In genomic region chr1:3469104-3469848, GRCh38 we compare ENCODE assay signal across 16 cellular contexts. TPM values are rescaled to one million over a fixed set of nuclear protein-coding genes. Genes with fewer than 3 reads are reported as not detected.
"Had no signal": no experiment of that assay in that cellular context is flagged by ENCODE, and none has a peak within 500 bp of the region (broad histone marks: within the 10 kb centered on the region; RNA-seq: fewer than 3 reads in every experiment).

No MANE protein-coding gene starts in this region.

- H3K9me3 Mint-ChIP-seq: activated CD8-positive, alpha-beta T cell treated with anti-CD3 and anti-CD28 coated beads for 36 hours; activated T-helper 1 cell treated with anti-CD3 and anti-CD28 coated beads, Interleukin-12 subunit alpha, Interleukin-12 subunit beta, Interleukin-2, Interleukin-4 antibody, amounts not matched to agents 30 ng/mL and 10 ng/mL and 1 ng/mL, durations not matched to agents 14 hours and 24 hours and 36 hours; endodermal cell; memory B cell; natural killer cell treated with Interleukin-12 subunit alpha and Interleukin-12 subunit beta and Interleukin-15 and Interleukin-18, amount 100 ng/mL, for 72 hours; stimulated activated effector memory CD8-positive, alpha-beta T cell treated with anti-CD3 and anti-CD28 coated beads, Interleukin-12 subunit alpha, Interleukin-12 subunit beta, amount 100 ng/mL, for 72 hours had no signal

- ATAC-seq: activated CD8-positive, alpha-beta T cell treated with anti-CD3 and anti-CD28 coated beads for 36 hours; stimulated activated effector memory CD8-positive, alpha-beta T cell treated with anti-CD3 and anti-CD28 coated beads, Interleukin-12 subunit alpha, Interleukin-12 subunit beta, amount 100 ng/mL, for 72 hours had no signal

- H3K4me3 Mint-ChIP-seq: activated CD8-positive, alpha-beta T cell treated with anti-CD3 and anti-CD28 coated beads for 36 hours; activated T-helper 1 cell treated with anti-CD3 and anti-CD28 coated beads, Interleukin-12 subunit alpha, Interleukin-12 subunit beta, Interleukin-2, Interleukin-4 antibody, amounts not matched to agents 30 ng/mL and 10 ng/mL and 1 ng/mL, durations not matched to agents 14 hours and 24 hours and 36 hours; endodermal cell; memory B cell; natural killer cell treated with Interleukin-12 subunit alpha and Interleukin-12 subunit beta and Interleukin-15 and Interleukin-18, amount 100 ng/mL, for 72 hours; stimulated activated effector memory CD8-positive, alpha-beta T cell treated with anti-CD3 and anti-CD28 coated beads, Interleukin-12 subunit alpha, Interleukin-12 subunit beta, amount 100 ng/mL, for 72 hours had no signal

- H3K36me3 Mint-ChIP-seq: memory B cell; natural killer cell treated with Interleukin-12 subunit alpha and Interleukin-12 subunit beta and Interleukin-15 and Interleukin-18, amount 100 ng/mL, for 72 hours; stimulated activated effector memory CD8-positive, alpha-beta T cell treated with anti-CD3 and anti-CD28 coated beads, Interleukin-12 subunit alpha, Interleukin-12 subunit beta, amount 100 ng/mL, for 72 hours had no signal

- H3K36me3 ChIP-seq: adrenal gland, tibial artery had no signal

- H3K27me3 Mint-ChIP-seq: activated CD8-positive, alpha-beta T cell treated with anti-CD3 and anti-CD28 coated beads for 36 hours; natural killer cell treated with Interleukin-12 subunit alpha and Interleukin-12 subunit beta and Interleukin-15 and Interleukin-18, amount 100 ng/mL, for 72 hours had no signal

- H3K27ac Mint-ChIP-seq: activated CD8-positive, alpha-beta T cell treated with anti-CD3 and anti-CD28 coated beads for 36 hours; activated T-helper 1 cell treated with anti-CD3 and anti-CD28 coated beads, Interleukin-12 subunit alpha, Interleukin-12 subunit beta, Interleukin-2, Interleukin-4 antibody, amounts not matched to agents 30 ng/mL and 10 ng/mL and 1 ng/mL, durations not matched to agents 14 hours and 24 hours and 36 hours; memory B cell; natural killer cell treated with Interleukin-12 subunit alpha and Interleukin-12 subunit beta and Interleukin-15 and Interleukin-18, amount 100 ng/mL, for 72 hours had no signal

- H3K9me3 ChIP-seq: adrenal gland, tibial artery had no signal

- H3K27ac ChIP-seq: adrenal gland, skin epidermis, tibial artery, VCaP had no signal

- H3K4me1 ChIP-seq: adrenal gland had no signal

- H3K27me3 ChIP-seq: adrenal gland had no signal

- H3K4me3 ChIP-seq: adrenal gland, skin epidermis, tibial artery had no signal

- DNase-seq: activated CD4-positive, alpha-beta T cell treated with anti-CD3 and anti-CD28 coated beads for 4 hours; activated CD8-positive, alpha-beta T cell treated with anti-CD3 and anti-CD28 coated beads for 36 hours; activated naive CD4-positive, alpha-beta T cell treated with Interleukin-2 at 50 U/mL for 16 hours; cerebellar nuclear complex; endodermal cell; erythroblast; hypothalamus; T-helper 9 cell; tibial artery had no signal

RNA-seq across cellular contexts. Expression of gene ARHGEF16, which starts 14.8 kb away (rescaled TPM):
- total RNA-seq: activated CD8-positive, alpha-beta T cell treated with anti-CD3 and anti-CD28 coated beads for 36 hours; activated T-helper 1 cell treated with anti-CD3 and anti-CD28 coated beads, Interleukin-12 subunit alpha, Interleukin-12 subunit beta, Interleukin-2, Interleukin-4 antibody, amounts not matched to agents 30 ng/mL and 10 ng/mL and 1 ng/mL, durations not matched to agents 14 hours and 24 hours and 36 hours; natural killer cell treated with Interleukin-12 subunit alpha and Interleukin-12 subunit beta and Interleukin-15 and Interleukin-18, amount 100 ng/mL, for 72 hours had no signal
